In the genomic region with DNA sequence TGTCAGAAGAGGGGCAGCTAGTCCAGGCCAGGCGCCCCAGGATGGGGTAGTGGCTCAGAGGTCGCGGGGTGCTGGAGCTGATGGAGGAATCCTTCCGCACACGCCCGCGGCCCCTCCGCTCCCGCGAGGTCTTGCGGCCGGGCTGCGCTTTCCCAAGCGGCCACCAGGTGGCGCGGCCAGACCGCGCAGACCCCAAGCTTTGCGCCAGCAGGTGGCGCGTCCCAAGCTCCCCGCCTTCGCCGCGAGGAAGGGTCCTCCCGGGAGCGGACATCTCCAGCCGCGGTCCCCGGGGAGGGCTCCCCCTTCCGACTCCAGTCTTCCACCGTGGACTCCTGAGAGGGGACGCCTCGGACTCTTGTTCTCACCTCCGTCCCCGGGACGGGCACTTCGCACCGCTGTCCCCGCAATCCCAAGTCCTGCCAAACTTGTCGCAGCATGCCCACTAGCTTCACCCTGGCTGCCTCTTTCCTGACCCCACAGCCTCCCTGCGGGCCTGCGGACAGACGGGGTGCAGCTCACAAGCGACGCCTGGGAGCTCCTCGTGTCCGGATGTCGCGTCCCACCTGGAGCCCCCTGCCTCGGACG, we compare ENCODE assay signal across 7 cellular contexts.
A peak's percentile ranks its signal among the peaks of the same experiment; 100 is the strongest.
DNase-seq lines count a peak whose midpoint lies in the region; ATAC-seq and TF ChIP-seq lines count a peak whose summit lies in the region.

No MANE protein-coding gene starts in this region.

- peak overlapping the region; percentile 51 for H3K4me3 ChIP-seq in GM12875 (ENCODE audit: low read depth, low read length)

- ATAC-seq in HG02610 (IDR thresholded peaks at IDR 0.05; ENCODE audit: unreplicated experiment) = peak; percentile 85
- ATAC-seq in activated CD4-positive, CD25-positive, alpha-beta regulatory T cell treated with anti-CD3 and anti-CD28 coated beads, Interleukin-2, amount 50 U/mL, for 24 hours = peak; percentile 67 to 70

- peak; percentile 100 for TF ChIP-seq CTCF in GM12875 (IDR thresholded peaks at IDR 0.05; ENCODE audit: borderline replicate concordance, insufficient read depth, low read depth, low read length)

- peak; percentile 84 for DNase-seq in NCI-H1436 (lab: John Stamatoyannopoulos, UW)
- peak; percentile 41 for DNase-seq in cerebellar cortex (ENCODE audit: low spot score)
- peak; percentile 51 for DNase-seq in kidney glomerular epithelial cell (lab: John Stamatoyannopoulos, UW)
- peak; percentile 39 to 55 for DNase-seq in stimulated activated CD4-positive, alpha-beta T cell treated with anti-CD3 and anti-CD28 coated beads, Interleukin-1b, Interleukin-23, amount 100 ng/mL, for 1 hour (ENCODE audit: low read depth in 2 of 2)

Comparison
In these comparisons a context has a peak if more than half of its experiments do, and no peak if none do; other contexts are left out.
1. Peak in every context shown above with its lines: DNase-seq, ATAC-seq and H3K4me3 ChIP-seq.